1 cellular context compared by ENCODE assay signal in the genomic region with DNA sequence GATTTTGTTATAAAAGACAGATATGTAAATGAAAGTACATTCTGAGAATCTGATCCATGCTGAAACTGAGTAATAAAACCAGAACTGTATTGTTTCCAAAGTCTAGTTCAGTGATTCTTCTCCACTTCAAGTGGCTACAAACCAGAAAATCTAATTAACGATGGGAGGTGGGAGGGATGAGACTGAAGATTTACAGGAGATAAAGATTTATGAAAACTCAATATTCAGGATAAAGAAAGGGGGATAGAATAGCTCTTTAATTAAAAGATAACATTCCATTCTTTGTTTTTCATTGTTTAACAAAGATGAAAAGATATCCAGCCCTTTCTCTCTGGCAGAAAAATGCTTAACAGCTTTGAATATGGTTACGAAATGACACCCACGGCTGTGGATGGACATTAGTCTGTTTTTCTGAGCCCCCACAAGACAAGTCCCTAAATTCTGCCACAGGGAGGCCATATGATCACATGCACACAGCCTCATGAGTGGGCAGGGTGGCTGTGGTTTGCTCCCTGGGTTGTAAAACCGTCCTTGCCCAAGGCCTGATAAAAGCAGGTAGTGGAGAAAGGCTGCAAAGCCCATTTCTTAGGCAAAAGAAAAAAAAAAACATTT.
TF ChIP-seq lines count a peak whose summit lies in the region.

No MANE protein-coding gene starts in this region.

TF ChIP-seq in HepG2, 621 proteins besides CTCF, POLR2A, EP300 and RAD21:
- no peak for TF ChIP-seq SSRP1 (CRISPR knock-in tag; IDR thresholded peaks at IDR 0.05)
- no peak for TF ChIP-seq NR2F2 (IDR thresholded peaks at IDR 0.05; ENCODE audit: borderline replicate concordance, low read depth)
- no peak for TF ChIP-seq SMYD3 (CRISPR knock-in tag; IDR thresholded peaks at IDR 0.05)
- no peak for TF ChIP-seq DPF2 (CRISPR knock-in tag; IDR thresholded peaks at IDR 0.05; ENCODE audit: borderline replicate concordance, low read depth)
- TF ChIP-seq ZNF256 (CRISPR knock-in tag; conservative IDR thresholded peaks at IDR 0.05) = no peak
- TF ChIP-seq, protein P1, sequence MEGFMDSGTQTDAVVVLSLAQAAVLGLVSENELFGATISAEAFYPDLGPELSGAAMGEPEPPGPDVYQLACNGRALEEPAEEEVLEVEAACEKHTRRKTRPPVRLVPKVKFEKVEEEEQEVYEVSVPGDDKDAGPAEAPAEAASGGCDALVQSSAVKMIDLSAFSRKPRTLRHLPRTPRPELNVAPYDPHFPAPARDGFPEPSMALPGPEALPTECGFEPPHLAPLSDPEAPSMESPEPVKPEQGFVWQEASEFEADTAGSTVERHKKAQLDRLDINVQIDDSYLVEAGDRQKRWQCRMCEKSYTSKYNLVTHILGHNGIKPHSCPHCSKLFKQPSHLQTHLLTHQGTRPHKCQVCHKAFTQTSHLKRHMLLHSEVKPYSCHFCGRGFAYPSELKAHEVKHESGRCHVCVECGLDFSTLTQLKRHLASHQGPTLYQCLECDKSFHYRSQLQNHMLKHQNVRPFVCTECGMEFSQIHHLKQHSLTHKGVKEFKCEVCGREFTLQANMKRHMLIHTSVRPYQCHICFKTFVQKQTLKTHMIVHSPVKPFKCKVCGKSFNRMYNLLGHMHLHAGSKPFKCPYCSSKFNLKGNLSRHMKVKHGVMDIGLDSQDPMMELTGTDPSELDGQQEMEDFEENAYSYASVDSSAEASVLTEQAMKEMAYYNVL (CRISPR knock-in tag; IDR thresholded peaks at IDR 0.05; ENCODE audit: borderline replicate concordance) = no peak
- TF ChIP-seq THYN1 (CRISPR knock-in tag; IDR thresholded peaks at IDR 0.05; ENCODE audit: borderline replicate concordance, low read depth) = no peak
- TF ChIP-seq KAT8 (CRISPR knock-in tag; IDR thresholded peaks at IDR 0.05) = no peak
- TF ChIP-seq, protein P2, sequence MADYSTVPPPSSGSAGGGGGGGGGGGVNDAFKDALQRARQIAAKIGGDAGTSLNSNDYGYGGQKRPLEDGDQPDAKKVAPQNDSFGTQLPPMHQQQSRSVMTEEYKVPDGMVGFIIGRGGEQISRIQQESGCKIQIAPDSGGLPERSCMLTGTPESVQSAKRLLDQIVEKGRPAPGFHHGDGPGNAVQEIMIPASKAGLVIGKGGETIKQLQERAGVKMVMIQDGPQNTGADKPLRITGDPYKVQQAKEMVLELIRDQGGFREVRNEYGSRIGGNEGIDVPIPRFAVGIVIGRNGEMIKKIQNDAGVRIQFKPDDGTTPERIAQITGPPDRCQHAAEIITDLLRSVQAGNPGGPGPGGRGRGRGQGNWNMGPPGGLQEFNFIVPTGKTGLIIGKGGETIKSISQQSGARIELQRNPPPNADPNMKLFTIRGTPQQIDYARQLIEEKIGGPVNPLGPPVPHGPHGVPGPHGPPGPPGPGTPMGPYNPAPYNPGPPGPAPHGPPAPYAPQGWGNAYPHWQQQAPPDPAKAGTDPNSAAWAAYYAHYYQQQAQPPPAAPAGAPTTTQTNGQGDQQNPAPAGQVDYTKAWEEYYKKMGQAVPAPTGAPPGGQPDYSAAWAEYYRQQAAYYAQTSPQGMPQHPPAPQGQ (CRISPR knock-in tag; IDR thresholded peaks at IDR 0.05; ENCODE audit: borderline replicate concordance) = no peak
TF ChIP-seq in HepG2: peak in this region for 0.
